ENCODE assay signal across 1 cellular context in genomic region chr4:108114503-108114902, GRCh38.
TF ChIP-seq lines count a peak whose summit lies in the region.

No MANE protein-coding gene starts in this region.

TF ChIP-seq in K562, 482 proteins besides CTCF, POLR2A, EP300 and RAD21 (continued from another document and continues in another):
- TF ChIP-seq CEBPG (CRISPR knock-in tag; IDR thresholded peaks at IDR 0.05) (peak; percentile 50; the same call in 1 of the 2 replicates), CEBPG (tag; conservative IDR thresholded peaks at IDR 0.05 in 1 of 2, IDR thresholded peaks at IDR 0.05 in 1 of 2) (no peak), ZBTB9 (CRISPR knock-in tag; IDR thresholded peaks at IDR 0.05) (no peak), HMG20B (CRISPR knock-in tag; IDR thresholded peaks at IDR 0.05) (no peak), TCF3 (CRISPR knock-in tag; IDR thresholded peaks at IDR 0.05) (peak; percentile 95), FOSL1 (tag; conservative IDR thresholded peaks at IDR 0.05) (no peak), GTF2B (IDR thresholded peaks at IDR 0.05; ENCODE audit: extremely low read depth, insufficient read length) (no peak), NR2F6 (CRISPR knock-in tag; IDR thresholded peaks at IDR 0.05) (no peak), MTA1 (IDR thresholded peaks at IDR 0.05; ENCODE audit: borderline replicate concordance) (no peak), ARID2 (IDR thresholded peaks at IDR 0.05) (no peak), DLX4 (CRISPR knock-in tag; IDR thresholded peaks at IDR 0.05) (no peak), E2F5 (CRISPR knock-in tag; IDR thresholded peaks at IDR 0.05) (no peak), MAX (CRISPR knock-in tag; IDR thresholded peaks at IDR 0.05) (no peak), HDAC1 (IDR thresholded peaks at IDR 0.05) (peak in 1 of 2 experiments; percentile 84; a peak in 2 of 4 replicates), CREB1 (IDR thresholded peaks at IDR 0.05) (peak; percentile 76; the same call in 1 of the 2 replicates), CREB1 (CRISPR knock-in tag; IDR thresholded peaks at IDR 0.05) (no peak), CHAMP1 (IDR thresholded peaks at IDR 0.05) (no peak), KLF16 (IDR thresholded peaks at IDR 0.05) (peak; percentile 92), FOXJ2 (tag; IDR thresholded peaks at IDR 0.05) (no peak), TCF7 (IDR thresholded peaks at IDR 0.05; ENCODE audit: borderline replicate concordance) (no peak), KDM4B (IDR thresholded peaks at IDR 0.05; ENCODE audit: borderline replicate concordance in 2 of 2, low read depth in 1 of 2) (no peak), NFE2L1 (tag; IDR thresholded peaks at IDR 0.05; ENCODE audit: borderline replicate concordance, low read depth) (no peak), ZNF224 (CRISPR knock-in tag; IDR thresholded peaks at IDR 0.05) (no peak), ZNF146 (CRISPR knock-in tag; IDR thresholded peaks at IDR 0.05; ENCODE audit: unreplicated experiment) (no peak), ZNF609 (CRISPR knock-in tag; IDR thresholded peaks at IDR 0.05; ENCODE audit: borderline replicate concordance) (no peak), SAP30 (IDR thresholded peaks at IDR 0.05; ENCODE audit: borderline replicate concordance, insufficient read depth, low read depth, low read length, poor library complexity, severe bottlenecking) (no peak), ZFP36 (IDR thresholded peaks at IDR 0.05; ENCODE audit: low read depth, low read length, partially characterized antibody) (no peak), ARID1B (IDR thresholded peaks at IDR 0.05) (peak; percentile 98), ATF7 (IDR thresholded peaks at IDR 0.05) (peak; percentile 80), CHD2 (IDR thresholded peaks at IDR 0.05; ENCODE audit: low read depth, low read length) (no peak), HDAC6 (IDR thresholded peaks at IDR 0.05; ENCODE audit: low read depth, low read length) (no peak), LCOR (CRISPR knock-in tag; IDR thresholded peaks at IDR 0.05) (no peak), ZNF280B (CRISPR knock-in tag; IDR thresholded peaks at IDR 0.05) (no peak), MYBL2 (IDR thresholded peaks at IDR 0.05; ENCODE audit: low read depth) (no peak), MYBL2 (CRISPR knock-in tag; IDR thresholded peaks at IDR 0.05; ENCODE audit: borderline replicate concordance) (no peak), KAT2B (IDR thresholded peaks at IDR 0.05; ENCODE audit: low read depth, low read length) (no peak), JUN (IDR thresholded peaks at IDR 0.05; ENCODE audit: borderline replicate concordance, low read depth, low read length) (no peak), JUN (CRISPR knock-in tag; IDR thresholded peaks at IDR 0.05; ENCODE audit: borderline replicate concordance) (no peak), ETV1 (tag; conservative IDR thresholded peaks at IDR 0.05; ENCODE audit: low read depth) (peak; percentile 70), MEF2D (tag; conservative IDR thresholded peaks at IDR 0.05; ENCODE audit: low read depth) (no peak), ZFP91 (CRISPR knock-in tag; IDR thresholded peaks at IDR 0.05) (no peak), MITF (IDR thresholded peaks at IDR 0.05) (no peak), POLR2AphosphoS5 (IDR thresholded peaks at IDR 0.05; ENCODE audit: control insufficient read depth, insufficient read depth, low read depth, low read length) (peak; percentile 93), ZNF354B (CRISPR knock-in tag; IDR thresholded peaks at IDR 0.05) (no peak), ZNF561 (CRISPR knock-in tag; conservative IDR thresholded peaks at IDR 0.05) (no peak), PURB (CRISPR knock-in tag; IDR thresholded peaks at IDR 0.05; ENCODE audit: low read depth) (no peak), ZNF3 (CRISPR knock-in tag; IDR thresholded peaks at IDR 0.05) (no peak), POLR2G (IDR thresholded peaks at IDR 0.05; ENCODE audit: low read depth, low read length) (no peak), SMARCE1 (IDR thresholded peaks at IDR 0.05) (peak; percentile 91), MCM3 (IDR thresholded peaks at IDR 0.05) (no peak), MED1 (CRISPR knock-in tag; IDR thresholded peaks at IDR 0.05; ENCODE audit: borderline replicate concordance) (no peak), ZBTB5 (IDR thresholded peaks at IDR 0.05) (no peak), ZBED1 (IDR thresholded peaks at IDR 0.05) (no peak), SMAD1 (IDR thresholded peaks at IDR 0.05; ENCODE audit: low read depth, low read length, partially characterized antibody) (no peak), YBX1 (IDR thresholded peaks at IDR 0.05) (no peak), ZNF830 (CRISPR knock-in tag; IDR thresholded peaks at IDR 0.05) (no peak)
